ENCODE assay signal across 1 cellular context in the genomic region with DNA sequence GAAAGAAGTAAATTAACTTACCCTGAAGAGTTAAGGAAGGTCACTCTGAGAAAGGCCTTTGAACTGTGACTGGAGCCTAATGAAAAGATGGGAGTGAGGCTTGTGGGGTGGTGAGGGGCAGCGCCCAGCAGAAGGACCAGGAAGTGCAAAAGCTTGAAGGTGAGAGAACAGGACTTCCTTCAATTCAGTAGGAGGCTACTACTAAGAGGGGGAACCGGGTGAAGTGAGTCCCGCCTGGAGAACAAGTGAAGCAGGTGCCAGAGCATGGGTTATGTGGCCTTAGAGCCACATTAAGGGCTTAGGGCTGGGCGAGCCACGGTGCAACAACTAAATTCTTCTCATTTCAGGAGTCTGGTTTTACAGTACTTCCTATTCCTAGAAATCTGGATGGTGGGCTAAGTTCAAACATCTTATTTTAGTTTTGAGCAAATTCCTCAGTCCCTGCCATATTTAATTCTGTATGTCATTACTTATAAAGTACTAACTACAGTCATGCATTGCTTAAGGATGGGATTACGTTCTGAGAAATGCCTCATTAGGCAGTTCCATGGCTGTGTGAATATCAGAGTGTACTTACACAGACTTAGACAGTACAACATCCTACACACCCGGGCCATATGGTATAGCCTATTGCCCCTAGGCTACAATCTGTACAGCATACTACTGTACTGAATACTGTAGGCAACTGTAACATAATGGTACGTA.
TF ChIP-seq lines count a peak whose summit lies in the region.

No MANE protein-coding gene starts in this region.

TF ChIP-seq in GM12878, 131 proteins besides CTCF, POLR2A, EP300 and RAD21:
- TF ChIP-seq SMAD5 (IDR thresholded peaks at IDR 0.05; ENCODE audit: low read depth): no peak
- no peak for TF ChIP-seq STAT3 (IDR thresholded peaks at IDR 0.05; ENCODE audit: low read depth, low read length)
- TF ChIP-seq, protein P1, sequence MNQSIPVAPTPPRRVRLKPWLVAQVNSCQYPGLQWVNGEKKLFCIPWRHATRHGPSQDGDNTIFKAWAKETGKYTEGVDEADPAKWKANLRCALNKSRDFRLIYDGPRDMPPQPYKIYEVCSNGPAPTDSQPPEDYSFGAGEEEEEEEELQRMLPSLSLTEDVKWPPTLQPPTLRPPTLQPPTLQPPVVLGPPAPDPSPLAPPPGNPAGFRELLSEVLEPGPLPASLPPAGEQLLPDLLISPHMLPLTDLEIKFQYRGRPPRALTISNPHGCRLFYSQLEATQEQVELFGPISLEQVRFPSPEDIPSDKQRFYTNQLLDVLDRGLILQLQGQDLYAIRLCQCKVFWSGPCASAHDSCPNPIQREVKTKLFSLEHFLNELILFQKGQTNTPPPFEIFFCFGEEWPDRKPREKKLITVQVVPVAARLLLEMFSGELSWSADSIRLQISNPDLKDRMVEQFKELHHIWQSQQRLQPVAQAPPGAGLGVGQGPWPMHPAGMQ (IDR thresholded peaks at IDR 0.05; ENCODE audit: borderline replicate concordance): no peak
- TF ChIP-seq SMARCA5 (IDR thresholded peaks at IDR 0.05): no peak
- no peak for TF ChIP-seq IRF3 (IDR thresholded peaks at IDR 0.05)
- no peak for TF ChIP-seq NR2C2 (IDR thresholded peaks at IDR 0.05; ENCODE audit: borderline replicate concordance, control insufficient read depth, insufficient read length, low read depth)
- no peak for TF ChIP-seq YY1 (IDR thresholded peaks at IDR 0.05; ENCODE audit: low read depth, low read length)
